In the genomic region with DNA sequence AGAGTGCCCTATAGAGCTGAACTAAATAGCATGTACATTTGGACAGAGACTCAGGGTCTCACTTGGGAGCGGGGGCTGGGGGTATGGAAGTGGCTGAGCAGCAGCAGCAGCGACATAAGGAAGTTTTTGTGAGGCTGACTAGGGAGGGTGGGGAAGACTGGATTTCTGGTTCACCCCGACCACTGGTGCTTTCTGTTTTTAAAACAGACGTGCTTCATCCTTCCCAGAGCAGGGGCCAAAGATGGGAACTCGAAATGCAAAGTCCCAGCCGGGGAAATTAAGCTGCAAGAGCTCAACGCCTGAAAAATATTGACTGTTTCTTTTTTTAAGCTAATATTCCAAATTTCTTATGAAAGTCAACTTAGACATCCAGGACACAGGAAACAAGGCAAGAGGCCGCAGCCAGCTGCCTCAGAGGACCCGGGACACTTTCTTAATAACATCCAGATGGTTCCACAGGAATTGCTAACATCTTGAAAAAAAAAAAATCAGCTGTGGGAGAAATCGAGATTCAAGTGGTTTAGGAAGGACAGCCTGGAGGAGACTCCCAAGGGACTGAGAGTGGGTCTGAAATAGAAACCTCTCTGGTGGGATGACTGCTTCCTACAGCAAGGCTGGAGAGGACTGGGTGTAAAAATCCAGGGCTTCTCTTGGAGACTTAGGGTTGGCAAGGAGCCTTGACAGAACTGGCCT, we compare ENCODE assay signal across 14 cellular contexts.
DNase-seq lines count a peak whose midpoint lies in the region; ATAC-seq and TF ChIP-seq lines count a peak whose summit lies in the region.
"Had no signal": no experiment of that assay in that cellular context is flagged by ENCODE, and none has a peak within 500 bp of the region (broad histone marks: within the 10 kb centered on the region; RNA-seq: fewer than 3 reads in every experiment).

No MANE protein-coding gene starts in this region.

- peak overlapping the region; percentile 76 for H3K27ac Mint-ChIP-seq in HFFc6
- H3K27ac Mint-ChIP-seq in naive thymus-derived CD4-positive, alpha-beta T cell, result no peak overlapping the region
- H3K27ac Mint-ChIP-seq: activated B cell treated with CpG ODN at 0.5 μM for 24 hours; activated T-helper 17 cell treated with anti-CD3 and anti-CD28 coated beads, Interleukin-2, amount 50 U/mL, for 72 hours; stimulated activated naive CD8-positive, alpha-beta T cell treated with anti-CD3 and anti-CD28 coated beads, Interleukin-15, Interleukin-2, amounts not matched to agents 100 ng/mL and 50 ng/mL, for 24 hours had no signal

- H3K27ac ChIP-seq in colonic mucosa (peak overlapping the region; percentile 22), thyroid gland (peak overlapping the region; percentile 27 to 41 (median 31))
- no peak overlapping the region for H3K27ac ChIP-seq in naive thymus-derived CD4-positive, alpha-beta T cell (ENCODE audit: low read depth, low read length)

- DNase-seq in HFFc6 (peak; percentile 30), colonic mucosa (no peak), left kidney (ENCODE audit: low read depth, low spot score) (peak; percentile 45), thyroid gland (peak in 1 of 2 donors; percentile 9), D341Med (ENCODE audit: low spot score) (no peak)
- no peak for DNase-seq in naive thymus-derived CD4-positive, alpha-beta T cell
- no peak for DNase-seq in stimulated activated CD4-positive, alpha-beta T cell treated with anti-CD3 and anti-CD28 coated beads, Interleukin-2, amount 100 ng/mL, for 24 hours
- no peak for DNase-seq in central memory CD4-positive, alpha-beta T cell
- DNase-seq: activated B cell treated with CpG ODN at 0.5 μM for 24 hours, DMS53, naive B cell, NCI-H146 had no signal

- no peaks in the 10 kb centered on the region; the same call in 1 of the 2 replicates for H3K27me3 Mint-ChIP-seq in HFFc6 (ENCODE audit: insufficient read depth)
- H3K27me3 Mint-ChIP-seq in naive thymus-derived CD4-positive, alpha-beta T cell, result peaks cover 0 to 22% (median 5%) of the 10 kb centered on the region in 5 donors
- H3K27me3 Mint-ChIP-seq: activated T-helper 17 cell treated with anti-CD3 and anti-CD28 coated beads, Interleukin-2, amount 50 U/mL, for 72 hours had no signal

- H3K4me1 ChIP-seq in colonic mucosa, result no peaks in the 10 kb centered on the region
- H3K4me1 ChIP-seq in thyroid gland, result peaks cover 3 to 15% of the 10 kb centered on the region in 2 donors
- H3K4me1 ChIP-seq in naive thymus-derived CD4-positive, alpha-beta T cell (ENCODE audit: control insufficient read depth in 2 of 2, insufficient read depth in 2 of 2, low read length in 2 of 2), result no peaks in the 10 kb centered on the region

- TF ChIP-seq POLR2A in thyroid gland (IDR thresholded peaks at IDR 0.05), result no peak

- intact Hi-C loops in colonic mucosa (cut with DNase I), result loop anchor here (10.0 kb wide), 1 partner anchor 216 kb away; the partner anchor contains the start of gene SPRY4
- intact Hi-C loops in thyroid gland (cut with DNase I), result loop anchor here (10.0 kb wide), 1 partner anchor 96 kb away; no protein-coding TSS in a partner anchor
- intact Hi-C loops in naive thymus-derived CD4-positive, alpha-beta T cell (cut with micrococcal nuclease), result no loop called here

- H3K4me3 Mint-ChIP-seq in HFFc6, result peak overlapping the region; percentile 85
- no peak overlapping the region for H3K4me3 Mint-ChIP-seq in naive thymus-derived CD4-positive, alpha-beta T cell
- H3K4me3 Mint-ChIP-seq: activated B cell treated with CpG ODN at 0.5 μM for 24 hours; activated T-helper 17 cell treated with anti-CD3 and anti-CD28 coated beads, Interleukin-2, amount 50 U/mL, for 72 hours; naive B cell; stimulated activated naive CD8-positive, alpha-beta T cell treated with anti-CD3 and anti-CD28 coated beads, Interleukin-15, Interleukin-2, amounts not matched to agents 100 ng/mL and 50 ng/mL, for 24 hours had no signal

- CTCF ChIA-PET in naive thymus-derived CD4-positive, alpha-beta T cell (lab: Charles Lee), result no interaction called here

- H3K4me1 Mint-ChIP-seq in HFFc6 (ENCODE audit: low read depth), result peaks cover 70% of the 10 kb centered on the region
- H3K4me1 Mint-ChIP-seq in naive thymus-derived CD4-positive, alpha-beta T cell, result peaks cover 0 to 4% (median 0%) of the 10 kb centered on the region in 7 donors
- H3K4me1 Mint-ChIP-seq: activated B cell treated with CpG ODN at 0.5 μM for 24 hours; activated T-helper 17 cell treated with anti-CD3 and anti-CD28 coated beads, Interleukin-2, amount 50 U/mL, for 72 hours; naive B cell had no signal

- H3K9me3 ChIP-seq in colonic mucosa, result no peaks in the 10 kb centered on the region
- no peaks in the 10 kb centered on the region for H3K9me3 ChIP-seq in thyroid gland
- no peaks in the 10 kb centered on the region for H3K9me3 ChIP-seq in naive thymus-derived CD4-positive, alpha-beta T cell (ENCODE audit: control insufficient read depth in 2 of 3, low read length in 3 of 3)

- no peaks in the 10 kb centered on the region for H3K36me3 Mint-ChIP-seq in HFFc6 (ENCODE audit: low read depth)
- no peaks in the 10 kb centered on the region for H3K36me3 Mint-ChIP-seq in naive thymus-derived CD4-positive, alpha-beta T cell
- H3K36me3 Mint-ChIP-seq: naive B cell had no signal

- no peaks in the 10 kb centered on the region for H3K36me3 ChIP-seq in colonic mucosa
- no peaks in the 10 kb centered on the region for H3K36me3 ChIP-seq in thyroid gland
- no peaks in the 10 kb centered on the region for H3K36me3 ChIP-seq in naive thymus-derived CD4-positive, alpha-beta T cell (ENCODE audit: control insufficient read depth in 2 of 3, insufficient read depth in 3 of 3, low read length in 3 of 3)

- H3K9ac ChIP-seq in colonic mucosa (ENCODE audit: low read depth in 2 of 2, low read length in 2 of 2), result no peak overlapping the region

- no peak for ATAC-seq in naive thymus-derived CD4-positive, alpha-beta T cell
- ATAC-seq: activated T-helper 17 cell treated with anti-CD3 and anti-CD28 coated beads, Interleukin-2, amount 50 U/mL, for 72 hours had no signal

- 72 to 76% methylated on average over 10 of the region's 10 CpGs for WGBS in thyroid gland, 2 donors

- H3K9me3 Mint-ChIP-seq in HFFc6, result no peaks in the 10 kb centered on the region
- H3K9me3 Mint-ChIP-seq in naive thymus-derived CD4-positive, alpha-beta T cell, result peaks cover 0 to 4% (median 0%) of the 10 kb centered on the region in 11 donors
- H3K9me3 Mint-ChIP-seq: activated B cell treated with CpG ODN at 0.5 μM for 24 hours; activated T-helper 17 cell treated with anti-CD3 and anti-CD28 coated beads, Interleukin-2, amount 50 U/mL, for 72 hours; stimulated activated naive CD8-positive, alpha-beta T cell treated with anti-CD3 and anti-CD28 coated beads, Interleukin-15, Interleukin-2, amounts not matched to agents 100 ng/mL and 50 ng/mL, for 24 hours had no signal

- H3K27me3 ChIP-seq in colonic mucosa (no peaks in the 10 kb centered on the region), thyroid gland (no peaks in the 10 kb centered on the region)
- no peaks in the 10 kb centered on the region for H3K27me3 ChIP-seq in naive thymus-derived CD4-positive, alpha-beta T cell (ENCODE audit: control insufficient read depth in 2 of 2, insufficient read depth in 2 of 2, low read length in 2 of 2)

- TF ChIP-seq CTCF in HFFc6 (IDR thresholded peaks at IDR 0.05) (no peak), colonic mucosa (IDR thresholded peaks at IDR 0.05) (no peak), thyroid gland (IDR thresholded peaks at IDR 0.05) (no peak)

- H3K4me3 ChIP-seq in colonic mucosa, result no peak overlapping the region
- no peak overlapping the region for H3K4me3 ChIP-seq in thyroid gland (replicated peaks in 1 of 3)
- H3K4me3 ChIP-seq in naive thymus-derived CD4-positive, alpha-beta T cell (ENCODE audit: low read length), result no peak overlapping the region

- POLR2A ChIA-PET in naive thymus-derived CD4-positive, alpha-beta T cell (lab: Charles Lee), result no interaction called here

Comparison
In these comparisons a context has a peak if more than half of its experiments do, and no peak if none do; other contexts are left out.
1. DNase-seq: peak in HFFc6 (single experiment) and left kidney (single experiment); none in colonic mucosa (single experiment), D341Med (single experiment), naive thymus-derived CD4-positive, alpha-beta T cell (0 of 9), stimulated activated CD4-positive, alpha-beta T cell treated with anti-CD3 and anti-CD28 coated beads, Interleukin-2, amount 100 ng/mL, for 24 hours (0 of 2) and central memory CD4-positive, alpha-beta T cell (single experiment).
2. intact Hi-C loops: an anchor here in colonic mucosa (10.0 kb wide) and thyroid gland (10.0 kb wide); none called in naive thymus-derived CD4-positive, alpha-beta T cell.